8 cellular contexts compared by ENCODE assay signal in the genomic region with DNA sequence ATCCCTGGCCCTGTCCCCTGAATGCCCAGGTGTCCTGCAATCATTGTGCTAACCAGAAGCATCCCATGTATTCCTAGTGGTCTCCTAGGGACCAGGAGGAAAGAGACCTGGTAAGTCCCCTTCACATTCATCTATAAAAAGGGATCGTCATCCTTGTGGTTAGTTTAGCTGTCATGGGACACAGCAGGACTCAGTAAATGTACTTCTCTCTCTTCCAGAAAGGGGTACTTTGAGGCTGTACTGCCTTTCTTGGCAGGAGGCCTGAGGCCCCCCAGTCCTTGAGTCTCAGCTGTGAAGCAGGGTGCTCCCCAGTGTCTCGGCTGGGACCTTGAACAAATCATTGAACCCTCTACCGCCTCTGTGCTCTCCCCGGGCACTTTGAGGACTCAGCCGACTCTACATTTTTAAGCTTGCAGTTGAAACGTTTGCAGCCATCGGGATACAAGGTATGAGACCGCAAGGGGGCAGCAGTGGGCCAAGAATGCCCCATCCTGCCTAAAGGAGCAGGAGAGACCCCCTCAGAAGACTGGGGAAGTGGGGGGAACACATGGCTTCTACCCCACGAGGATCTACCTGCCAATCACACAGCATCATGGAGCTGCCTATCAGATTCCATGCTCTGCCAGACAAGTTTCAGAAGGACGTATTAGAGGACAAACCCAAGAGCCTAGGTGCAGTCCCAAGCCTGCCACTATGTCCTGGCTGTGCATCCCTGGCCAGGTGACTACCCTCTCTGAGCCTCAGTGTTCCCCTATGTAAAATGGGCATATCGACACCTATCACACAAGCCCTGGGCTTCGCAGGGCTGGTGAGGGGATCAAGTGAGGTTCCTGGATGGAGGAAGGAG. TPM values are rescaled to one million over a fixed set of nuclear protein-coding genes. Genes with fewer than 3 reads are reported as not detected.
A peak's percentile ranks its signal among the peaks of the same experiment; 100 is the strongest.
DNase-seq lines count a peak whose midpoint lies in the region; ATAC-seq and TF ChIP-seq lines count a peak whose summit lies in the region.

No MANE protein-coding gene starts in this region.

- no peaks in the 10 kb centered on the region for H3K27me3 ChIP-seq in left lung

- peak; percentile 71 to 83 for TF ChIP-seq CTCF in left lung (IDR thresholded peaks at IDR 0.05)

- DNase-seq in NCI-H510A treated with DMSO at 0.1 percent for 48 hours (lab: John Stamatoyannopoulos, UW) = peak; percentile 4
- no peak for DNase-seq in NCI-H510A (lab: John Stamatoyannopoulos, UW)
- peak; percentile 13 for DNase-seq in NCI-H1092 (lab: John Stamatoyannopoulos, UW)
- peak; percentile 74 for DNase-seq in activated CD4-positive, CD25-positive, alpha-beta regulatory T cell treated with anti-CD3 and anti-CD28 coated beads, Interleukin-2, amount 50 U/mL, for 72 hours
- peak in 49 of 61 donors; percentile 3 to 78 (median 39) for DNase-seq in caudate nucleus (lab: John Stamatoyannopoulos, UW)
- peak; percentile 73 to 86 for DNase-seq in left lung
- DNase-seq in stimulated activated CD4-positive, alpha-beta T cell treated with anti-CD3 and anti-CD28 coated beads, Interleukin-4, amount 100 ng/mL, for 4 hours = peak; percentile 62 to 71

- ATAC-seq in left lung (peak; percentile 36), HG02981 (IDR thresholded peaks at IDR 0.05; ENCODE audit: unreplicated experiment) (no peak)

- intact Hi-C loops in left lung (cut with DNase I) = no loop called here

- no peak overlapping the region for H3K27ac ChIP-seq in caudate nucleus (ENCODE audit: low read depth, low read length)
- no peak overlapping the region for H3K27ac ChIP-seq in left lung

- H3K36me3 ChIP-seq in left lung = peaks cover 0 to 14% of the 10 kb centered on the region in 2 donors

- no peaks in the 10 kb centered on the region for H3K9me3 ChIP-seq in left lung

- peaks cover 46 to 93% of the 10 kb centered on the region in 2 donors for H3K4me1 ChIP-seq in left lung

- no peak overlapping the region for H3K4me3 ChIP-seq in left lung

RNA-seq across cellular contexts. Expression of gene PHYKPL, which starts 2.4 kb away (rescaled TPM):
- total RNA-seq in left lung = 10 to 100 TPM; 71.9 to 87.9 TPM

RNA-seq across cellular contexts. Expression of gene HNRNPAB, which starts 30.6 kb away (rescaled TPM):
- 100 to 1,000 TPM; 126 to 178 TPM for total RNA-seq in left lung

RNA-seq across cellular contexts. Expression of gene GMCL2, which starts 47.8 kb away (rescaled TPM):
- not detected for total RNA-seq in left lung
